In the genomic region with DNA sequence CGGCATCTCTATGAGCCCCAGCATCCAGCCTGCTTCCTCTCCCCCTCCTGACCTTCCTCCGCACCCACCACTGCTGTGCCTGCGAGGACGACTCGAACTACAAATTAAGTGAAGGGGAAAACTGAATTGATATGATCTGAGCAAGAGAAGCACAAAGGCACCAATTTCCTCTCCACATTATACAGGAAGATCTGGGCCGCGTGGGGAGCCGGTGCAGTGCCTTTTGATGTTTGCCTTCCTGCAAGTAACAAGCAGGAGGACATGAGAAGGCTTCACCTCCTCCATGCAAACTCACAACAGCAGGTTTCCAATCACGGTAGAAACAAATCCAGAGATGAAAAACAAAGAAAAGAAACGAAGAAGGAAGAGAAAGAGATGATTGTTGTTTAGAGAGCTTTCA, we compare ENCODE assay signal across 22 cellular contexts. TPM values are rescaled to one million over a fixed set of nuclear protein-coding genes. Genes with fewer than 3 reads are reported as not detected.
"Had no signal": no experiment of that assay in that cellular context is flagged by ENCODE, and none has a peak within 500 bp of the region (broad histone marks: within the 10 kb centered on the region; RNA-seq: fewer than 3 reads in every experiment).

No MANE protein-coding gene starts in this region.

- H3K4me3 Mint-ChIP-seq: IgD-negative memory B cell had no signal

- DNase-seq: Kasumi-1, KG1, MV-4-11, NCI-H1048, NCI-H1105, NCI-H1417, NCI-H1436 treated with DMSO at 0.1 percent for 48 hours, NCI-H1694, NCI-H187 treated with DMSO at 0.1 percent for 48 hours, NCI-H2029 treated with DMSO at 0.1 percent for 48 hours, NCI-H2171 treated with DMSO at 0.1 percent for 48 hours, NCI-H226, NCI-H446, NCI-H510A treated with DMSO at 0.1 percent for 48 hours, NCI-H526 treated with DMSO at 0.1 percent for 48 hours, NCI-H774, Right ventricle myocardium superior, RPMI8226, SIG-M5 had no signal

- H3K4me1 Mint-ChIP-seq: IgD-negative memory B cell had no signal

- H3K27ac Mint-ChIP-seq: IgD-negative memory B cell had no signal

- H3K9me3 Mint-ChIP-seq: IgD-negative memory B cell had no signal

- H3K4me3 ChIP-seq: SJSA1, SK-N-MC had no signal

RNA-seq across cellular contexts. Expression of a gene that starts 57.8 kb away (rescaled TPM):
- polyA plus RNA-seq: IgD-negative memory B cell had no signal
